ENCODE assay signal across 21 cellular contexts in genomic region chr7:66974986-66975590, GRCh38. TPM values are rescaled to one million over a fixed set of nuclear protein-coding genes. Genes with fewer than 3 reads are reported as not detected.
DNase-seq lines count a peak whose midpoint lies in the region; ATAC-seq, FAIRE-seq and TF ChIP-seq lines count a peak whose summit lies in the region.
"Had no signal": no experiment of that assay in that cellular context is flagged by ENCODE, and none has a peak within 500 bp of the region (broad histone marks: within the 10 kb centered on the region; RNA-seq: fewer than 3 reads in every experiment).

No MANE protein-coding gene starts in this region.

- no peaks in the 10 kb centered on the region for H3K27me3 ChIP-seq in H1 (replicated peaks in 1 of 4; ENCODE audit: control insufficient read depth in 3 of 4, extremely low read depth in 1 of 4, insufficient read depth in 3 of 4, low read length in 3 of 4)
- no peaks in the 10 kb centered on the region for H3K27me3 ChIP-seq in spleen (replicated peaks in 1 of 7)
- H3K27me3 ChIP-seq: adrenal gland, heart left ventricle, MG63, stomach had no signal

- H2BK5ac ChIP-seq in H1 (ENCODE audit: low read depth, low read length): no peak overlapping the region

- TF ChIP-seq CTCF in H1 (IDR thresholded peaks at IDR 0.05; ENCODE audit: control extremely low read depth in 1 of 3, insufficient read depth in 1 of 3, low read depth in 1 of 3, low read length in 3 of 3) (no peak), spleen (IDR thresholded peaks at IDR 0.05 in 8 of 11, conservative IDR thresholded peaks at IDR 0.05 in 3 of 11) (no peak)

- no peak overlapping the region for H2AK5ac ChIP-seq in H1 (ENCODE audit: low read depth, low read length)

- H3K18ac ChIP-seq in H1 (ENCODE audit: extremely low read depth, low read length): no peak overlapping the region

- no peak for FAIRE-seq in H1 (lab: Jason Lieb, UNC)

- peaks cover 0 to 3% of the 10 kb centered on the region in 2 experiments; a peak in 2 of 4 replicates for H3K9me3 ChIP-seq in H1 (ENCODE audit: insufficient read depth in 2 of 2, low read depth in 1 of 2, low read length in 1 of 2)
- H3K9me3 ChIP-seq in spleen: peaks cover 2 to 15% (median 13%) of the 10 kb centered on the region in 8 donors
- H3K9me3 ChIP-seq: adrenal gland, MG63 had no signal

- intact Hi-C loops in spleen (cut with DNase I; ENCODE audit: low total_unique reads): no loop called here

- no peaks in the 10 kb centered on the region for H3K4me1 Mint-ChIP-seq in activated T-cell treated with anti-CD3 and anti-CD28 coated beads, Interleukin-2, amount 50 U/mL, for 24 hours (ENCODE audit: low read depth)
- H3K4me1 Mint-ChIP-seq in activated T-cell treated with anti-CD3 and anti-CD28 coated beads, Interleukin-2, amount 50 U/mL, for 72 hours (ENCODE audit: low read depth): no peaks in the 10 kb centered on the region
- no peaks in the 10 kb centered on the region for H3K4me1 Mint-ChIP-seq in T-helper 2 cell treated with Interferon-gamma antibody and Interleukin-4, amounts not matched to agents 5 μg/mL and 100 μg/mL, for 36 hours (ENCODE audit: low read depth)
- H3K4me1 Mint-ChIP-seq: activated CD4-positive, alpha-beta T cell treated with anti-CD3 and anti-CD28 coated beads, Interleukin-2, amount 10 ng/mL, durations not matched to agents 7 days and 5 days; CD4-positive, alpha-beta memory T cell had no signal

- no peak overlapping the region for H2AFZ ChIP-seq in H1 (ENCODE audit: low read length)

- H3K4ac ChIP-seq in H1 (replicated peaks; ENCODE audit: insufficient read length, low read depth, low read length): no peak overlapping the region

- no peak overlapping the region for H3K56ac ChIP-seq in H1 (replicated peaks; ENCODE audit: insufficient read length, low read depth, low read length)

- H3K27ac ChIP-seq in H1 (ENCODE audit: low read depth, low read length) (no peak overlapping the region), spleen (no peak overlapping the region)
- H3K27ac ChIP-seq: adrenal gland, heart left ventricle, stomach had no signal

- no peak overlapping the region for H4K5ac ChIP-seq in H1 (ENCODE audit: insufficient read length, low read depth, low read length)

- no peak overlapping the region for H3K4me3 Mint-ChIP-seq in activated T-cell treated with anti-CD3 and anti-CD28 coated beads, Interleukin-2, amount 50 U/mL, for 24 hours
- no peak overlapping the region for H3K4me3 Mint-ChIP-seq in activated T-cell treated with anti-CD3 and anti-CD28 coated beads, Interleukin-2, amount 50 U/mL, for 72 hours
- H3K4me3 Mint-ChIP-seq in T-helper 2 cell treated with Interferon-gamma antibody and Interleukin-4, amounts not matched to agents 5 μg/mL and 100 μg/mL, for 36 hours: no peak overlapping the region
- H3K4me3 Mint-ChIP-seq: activated CD4-positive, alpha-beta T cell treated with anti-CD3 and anti-CD28 coated beads, Interleukin-2, amount 10 ng/mL, durations not matched to agents 7 days and 5 days; CD4-positive, alpha-beta memory T cell had no signal

- no peak overlapping the region for H3K14ac ChIP-seq in H1 (ENCODE audit: insufficient read length)

- no peaks in the 10 kb centered on the region for H3K27me3 Mint-ChIP-seq in activated T-cell treated with anti-CD3 and anti-CD28 coated beads, Interleukin-2, amount 50 U/mL, for 24 hours
- no peaks in the 10 kb centered on the region for H3K27me3 Mint-ChIP-seq in activated T-cell treated with anti-CD3 and anti-CD28 coated beads, Interleukin-2, amount 50 U/mL, for 72 hours (ENCODE audit: low read depth)
- H3K27me3 Mint-ChIP-seq in T-helper 2 cell treated with Interferon-gamma antibody and Interleukin-4, amounts not matched to agents 5 μg/mL and 100 μg/mL, for 36 hours (ENCODE audit: low read depth): no peaks in the 10 kb centered on the region
- H3K27me3 Mint-ChIP-seq: activated CD4-positive, alpha-beta T cell treated with anti-CD3 and anti-CD28 coated beads, Interleukin-2, amount 10 ng/mL, durations not matched to agents 7 days and 5 days; CD4-positive, alpha-beta memory T cell had no signal

- H2BK120ac ChIP-seq in H1 (replicated peaks; ENCODE audit: low read depth, low read length): no peak overlapping the region

- no peak overlapping the region for H2BK15ac ChIP-seq in H1 (ENCODE audit: low read length)

- no peak for DNase-seq in activated T-cell treated with anti-CD3 and anti-CD28 coated beads, Interleukin-2, amount 50 U/mL, for 24 hours
- no peak for DNase-seq in activated T-cell treated with anti-CD3 and anti-CD28 coated beads, Interleukin-2, amount 50 U/mL, for 72 hours
- peak; percentile 64 for DNase-seq in NAMALWA (ENCODE audit: low spot score)
- no peak for DNase-seq in H1 (ENCODE audit: low read depth in 1 of 2, low spot score in 2 of 2)
- peak; percentile 53 for DNase-seq in spleen
- no peak for DNase-seq in T-helper 2 cell treated with Interferon-gamma antibody and Interleukin-4, amounts not matched to agents 5 μg/mL and 100 μg/mL, for 36 hours (ENCODE audit: low spot score)
- DNase-seq in DMS153 (lab: John Stamatoyannopoulos, UW): no peak
- DNase-seq: activated CD4-positive, alpha-beta T cell treated with anti-CD3 and anti-CD28 coated beads, Interleukin-2, amount 10 ng/mL, durations not matched to agents 7 days and 5 days; activated CD8-positive, alpha-beta memory T cell treated with anti-CD3 and anti-CD28 coated beads, Interleukin-2, amount 50 U/mL, for 48 hours; activated gamma-delta T cell treated with Interleukin-2 at 50 U/mL for 16 hours; adrenal gland; CD4-positive, alpha-beta memory T cell; heart left ventricle; MG63; NCI-H187; NCI-H446 treated with DMSO at 0.1 percent for 48 hours; stimulated activated CD4-positive, alpha-beta T cell treated with anti-CD3 and anti-CD28 coated beads, Interleukin-4, amount 100 ng/mL, for 4 hours; trophoblast cell had no signal

- H3K4me2 ChIP-seq in H1 (ENCODE audit: insufficient read depth in 1 of 2, low read depth in 2 of 2, low read length in 2 of 2): no peak overlapping the region
- H3K4me2 ChIP-seq: smooth muscle cell had no signal

- peak overlapping the region; percentile 18 for H3K27ac Mint-ChIP-seq in activated T-cell treated with anti-CD3 and anti-CD28 coated beads, Interleukin-2, amount 50 U/mL, for 24 hours
- H3K27ac Mint-ChIP-seq in activated T-cell treated with anti-CD3 and anti-CD28 coated beads, Interleukin-2, amount 50 U/mL, for 72 hours: no peak overlapping the region
- H3K27ac Mint-ChIP-seq in T-helper 2 cell treated with Interferon-gamma antibody and Interleukin-4, amounts not matched to agents 5 μg/mL and 100 μg/mL, for 36 hours: no peak overlapping the region
- H3K27ac Mint-ChIP-seq: activated CD4-positive, alpha-beta T cell treated with anti-CD3 and anti-CD28 coated beads, Interleukin-2, amount 10 ng/mL, durations not matched to agents 7 days and 5 days had no signal

- peaks cover 1% of the 10 kb centered on the region for H3K36me3 Mint-ChIP-seq in activated T-cell treated with anti-CD3 and anti-CD28 coated beads, Interleukin-2, amount 50 U/mL, for 24 hours (ENCODE audit: low read depth)
- H3K36me3 Mint-ChIP-seq in activated T-cell treated with anti-CD3 and anti-CD28 coated beads, Interleukin-2, amount 50 U/mL, for 72 hours (ENCODE audit: insufficient read depth in 2 of 2): peaks cover 3 to 5% of the 10 kb centered on the region in 2 donors
- H3K36me3 Mint-ChIP-seq in T-helper 2 cell treated with Interferon-gamma antibody and Interleukin-4, amounts not matched to agents 5 μg/mL and 100 μg/mL, for 36 hours (ENCODE audit: low read depth): peaks cover 5% of the 10 kb centered on the region

- no peak overlapping the region for H3K23ac ChIP-seq in H1 (ENCODE audit: insufficient read length)

- H2BK20ac ChIP-seq in H1 (ENCODE audit: low read length): no peak overlapping the region

- no peak overlapping the region for H3K9ac ChIP-seq in H1 (replicated peaks in 1 of 4; ENCODE audit: extremely low read depth in 1 of 4, low read depth in 3 of 4, low read length in 3 of 4)

- no peaks in the 10 kb centered on the region for H3K79me1 ChIP-seq in H1 (ENCODE audit: low read depth, low read length)

- H3K4me1 ChIP-seq in H1 (replicated peaks in 1 of 4; ENCODE audit: control insufficient read depth in 3 of 4, insufficient read depth in 4 of 4, low read length in 3 of 4) (peaks cover 0 to 1% (median 0%) of the 10 kb centered on the region in 4 experiments; a peak in 1 of 7 replicates), spleen (no peaks in the 10 kb centered on the region)
- H3K4me1 ChIP-seq: adrenal gland, heart left ventricle had no signal

- no peak for TF ChIP-seq EP300 in H1 (IDR thresholded peaks at IDR 0.05; ENCODE audit: borderline replicate concordance in 1 of 2, low read depth in 2 of 2, low read length in 2 of 2)

- no peaks in the 10 kb centered on the region for H3K23me2 ChIP-seq in H1 (ENCODE audit: low read depth, low read length)

- no peak overlapping the region for H4K91ac ChIP-seq in H1 (replicated peaks; ENCODE audit: insufficient read length, low read length)

- H3K9me3 Mint-ChIP-seq in activated T-cell treated with anti-CD3 and anti-CD28 coated beads, Interleukin-2, amount 50 U/mL, for 24 hours: peaks cover 5% of the 10 kb centered on the region
- peaks cover 3 to 4% of the 10 kb centered on the region in 2 donors for H3K9me3 Mint-ChIP-seq in activated T-cell treated with anti-CD3 and anti-CD28 coated beads, Interleukin-2, amount 50 U/mL, for 72 hours
- H3K9me3 Mint-ChIP-seq in T-helper 2 cell treated with Interferon-gamma antibody and Interleukin-4, amounts not matched to agents 5 μg/mL and 100 μg/mL, for 36 hours: peaks cover 6% of the 10 kb centered on the region

- POLR2A ChIA-PET in H1 (lab: Charles Lee; ENCODE audit: partially characterized antibody): no interaction called here

- H4K8ac ChIP-seq in H1 (ENCODE audit: extremely low read depth, insufficient read depth, low read length): peak overlapping the region; percentile 65; the same call in 1 of the 2 replicates

- no peak overlapping the region for H2BK12ac ChIP-seq in H1 (ENCODE audit: low read depth, low read length)

- H3K4me3 ChIP-seq in H1 (ENCODE audit: extremely low read depth in 1 of 4, insufficient read depth in 2 of 4, low read depth in 3 of 4, low read length in 4 of 4) (no peak overlapping the region), spleen (no peak overlapping the region)
- H3K4me3 ChIP-seq: adrenal gland, heart left ventricle, MG63, smooth muscle cell, stomach had no signal

- no peaks in the 10 kb centered on the region for H3K79me2 ChIP-seq in H1 (ENCODE audit: control insufficient read depth in 1 of 2, insufficient read depth in 2 of 2, low read length in 2 of 2)

- ATAC-seq in activated T-cell treated with anti-CD3 and anti-CD28 coated beads, Interleukin-2, amount 50 U/mL, for 72 hours (replicated peaks in 1 of 2): no peak
- ATAC-seq in HG02981 (IDR thresholded peaks at IDR 0.05; ENCODE audit: unreplicated experiment): no peak
- ATAC-seq: heart left ventricle had no signal

- CTCF ChIA-PET in H1 (lab: Charles Lee; ENCODE audit: partially characterized antibody): no interaction called here

- H3K36me3 ChIP-seq in H1 (ENCODE audit: control insufficient read depth in 2 of 4, insufficient read depth in 4 of 4, low read length in 3 of 4) (no peaks in the 10 kb centered on the region), spleen (no peaks in the 10 kb centered on the region)
- H3K36me3 ChIP-seq: adrenal gland, heart left ventricle, MG63, stomach had no signal

- TF ChIP-seq POLR2A in H1 (IDR thresholded peaks at IDR 0.05; ENCODE audit: control extremely low read depth in 1 of 2, low read depth in 2 of 2, low read length in 2 of 2) (no peak), spleen (IDR thresholded peaks at IDR 0.05) (no peak)

- TF ChIP-seq RAD21 in H1 (IDR thresholded peaks at IDR 0.05 in 1 of 2, conservative IDR thresholded peaks at IDR 0.05 in 1 of 2; ENCODE audit: low read depth in 2 of 2, low read length in 2 of 2): no peak

- 87% methylated on average over 15 of the region's 15 CpGs; no CpG with 5 or more reads in 1 of the 2 experiments for WGBS in H1 (ENCODE audit: extremely low coverage in 1 of 2, insufficient coverage in 1 of 2, insufficient read length in 1 of 2, insufficient replicate concordance in 2 of 2, low coverage in 1 of 2, low lambda C conversion rate in 2 of 2, missing lambda C conversion rate in 1 of 2), 2 experiments
- 85 to 92% (median 90%) methylated on average over 15 of the region's 15 CpGs for WGBS in spleen, 5 donors

- no peaks in the 10 kb centered on the region for H4K20me1 ChIP-seq in H1 (replicated peaks in 1 of 2; ENCODE audit: control insufficient read depth in 1 of 2, insufficient read depth in 2 of 2, low read length in 2 of 2)

RNA-seq across cellular contexts. Expression of gene SBDS, which starts 20.3 kb away (rescaled TPM):
- total RNA-seq in activated T-cell treated with anti-CD3 and anti-CD28 coated beads, Interleukin-2, amount 50 U/mL, for 72 hours: 10 to 100 TPM; 82.8 to 88.3 TPM
- 27.5 and 27.9 TPM in 2 replicates for total RNA-seq in H1 (2021; fragmentation: NEBNext Ultra II Directional; extraction: Animal tissue kit (Norgen Biotek cat#: 25700))
- polyA plus RNA-seq in H1 (2011; rRNA removed) (5.3 and 8.2 TPM in 2 replicates), spleen (10 to 100 TPM; 36.9 to 58.5 (median 45.1) TPM)
- polyA plus RNA-seq in H1 (2011; cell fraction: cytosol; rRNA removed): 16.6 TPM
- polyA plus RNA-seq in H1 (2011; cell fraction: nucleus; rRNA removed): 5.1 TPM
- 14.5 to 19.9 TPM (median 15.9 TPM) in 4 replicates for polyA plus RNA-seq in H1 (2012, experiment 1 of 2)
- 2.7 TPM for polyA plus RNA-seq in H1 (2012, experiment 2 of 2)
- polyA plus RNA-seq in H1 (2013, experiment 1 of 2): 22.8 TPM
- polyA plus RNA-seq in H1 (2013, experiment 2 of 2): 22.4 TPM
- 3.0 and 4.3 TPM in 2 replicates for polyA minus RNA-seq in H1 (2011; rRNA and poly(A)+ RNA removed)
- polyA minus RNA-seq in H1 (2011; cell fraction: cytosol; rRNA and poly(A)+ RNA removed): 18.9 TPM
- 8.5 TPM for polyA minus RNA-seq in H1 (2011; cell fraction: nucleus; rRNA and poly(A)+ RNA removed)
- total RNA-seq in spleen: 10 to 100 TPM; 44.9 to 63.8 (median 53.1) TPM

RNA-seq across cellular contexts. Expression of gene TYW1, which starts 21.5 kb away (rescaled TPM):
- total RNA-seq in activated T-cell treated with anti-CD3 and anti-CD28 coated beads, Interleukin-2, amount 50 U/mL, for 72 hours: 10 to 100 TPM; 17.1 to 21.8 TPM
- 16.1 and 16.2 TPM in 2 replicates for total RNA-seq in H1 (2021; fragmentation: NEBNext Ultra II Directional; extraction: Animal tissue kit (Norgen Biotek cat#: 25700))
- polyA plus RNA-seq in H1 (2011; rRNA removed): 6.2 and 8.8 TPM in 2 replicates
- 11.5 TPM for polyA plus RNA-seq in H1 (2011; cell fraction: cytosol; rRNA removed)
- polyA plus RNA-seq in H1 (2011; cell fraction: nucleus; rRNA removed): 9.0 TPM
- polyA plus RNA-seq in H1 (2012, experiment 1 of 2): 12.4 to 15.6 TPM (median 13.4 TPM) in 4 replicates
- polyA plus RNA-seq in H1 (2012, experiment 2 of 2): 1.4 TPM
- 20.3 TPM for polyA plus RNA-seq in H1 (2013, experiment 1 of 2)
- 24.3 TPM for polyA plus RNA-seq in H1 (2013, experiment 2 of 2)
- polyA minus RNA-seq in H1 (2011; rRNA and poly(A)+ RNA removed): 33.2 and 35.2 TPM in 2 replicates
- 7.9 TPM for polyA minus RNA-seq in H1 (2011; cell fraction: cytosol; rRNA and poly(A)+ RNA removed)
- polyA minus RNA-seq in H1 (2011; cell fraction: nucleus; rRNA and poly(A)+ RNA removed): 17.7 TPM
- 10 to 100 TPM; 14.2 to 83.6 (median 23.5) TPM for total RNA-seq in spleen
- 1 to 10 TPM; 4.9 to 7.4 (median 7.0) TPM for polyA plus RNA-seq in spleen

RNA-seq across cellular contexts. Expression of gene TMEM248, which starts 54.1 kb away (rescaled TPM):
- 10 to 100 TPM; 71.4 to 83.8 TPM for total RNA-seq in activated T-cell treated with anti-CD3 and anti-CD28 coated beads, Interleukin-2, amount 50 U/mL, for 72 hours
- 60.9 and 63.6 TPM in 2 replicates for total RNA-seq in H1 (2021; fragmentation: NEBNext Ultra II Directional; extraction: Animal tissue kit (Norgen Biotek cat#: 25700))
- polyA plus RNA-seq in H1 (2011; rRNA removed) (126 and 150 TPM in 2 replicates), spleen (10 to 100 TPM; 21.5 to 30.9 (median 25.8) TPM)
- polyA plus RNA-seq in H1 (2011; cell fraction: cytosol; rRNA removed): 93.0 TPM
- polyA plus RNA-seq in H1 (2011; cell fraction: nucleus; rRNA removed): 143 TPM
- 43.0 to 53.7 TPM (median 47.5 TPM) in 4 replicates for polyA plus RNA-seq in H1 (2012, experiment 1 of 2)
- polyA plus RNA-seq in H1 (2012, experiment 2 of 2): 19.2 TPM
- polyA plus RNA-seq in H1 (2013, experiment 1 of 2): 55.1 TPM
- 71.2 TPM for polyA plus RNA-seq in H1 (2013, experiment 2 of 2)
- polyA minus RNA-seq in H1 (2011; rRNA and poly(A)+ RNA removed): 170 and 199 TPM in 2 replicates
- 64.9 TPM for polyA minus RNA-seq in H1 (2011; cell fraction: cytosol; rRNA and poly(A)+ RNA removed)
- 50.8 TPM for polyA minus RNA-seq in H1 (2011; cell fraction: nucleus; rRNA and poly(A)+ RNA removed)
- 100 to 1,000 TPM in 3 of 7 donors, 10 to 100 TPM in 4; 79.7 to 142 (median 93.7) TPM for total RNA-seq in spleen

Comparison
In these comparisons a context has a peak if more than half of its experiments do, and no peak if none do; other contexts are left out.
1. DNase-seq: peak in NAMALWA (single experiment) and spleen (single experiment); none in activated T-cell treated with anti-CD3 and anti-CD28 coated beads, Interleukin-2, amount 50 U/mL, for 24 hours (single experiment), activated T-cell treated with anti-CD3 and anti-CD28 coated beads, Interleukin-2, amount 50 U/mL, for 72 hours (0 of 2), H1 (0 of 2), T-helper 2 cell treated with Interferon-gamma antibody and Interleukin-4, amounts not matched to agents 5 μg/mL and 100 μg/mL, for 36 hours (single experiment) and DMS153 (single experiment).